ENCODE assay signal across 8 cellular contexts in genomic region chr1:224203243-224204016, GRCh38. TPM values are rescaled to one million over a fixed set of nuclear protein-coding genes. Genes with fewer than 3 reads are reported as not detected.
DNase-seq lines count a peak whose midpoint lies in the region; ATAC-seq and TF ChIP-seq lines count a peak whose summit lies in the region.

No MANE protein-coding gene starts in this region.

- H3K27me3 Mint-ChIP-seq in T-helper 17 cell, result no peaks in the 10 kb centered on the region
- H3K27me3 Mint-ChIP-seq in type B pancreatic cell, result no peaks in the 10 kb centered on the region

- H3K27ac Mint-ChIP-seq in T-helper 17 cell, result no peak overlapping the region
- H3K27ac Mint-ChIP-seq in type B pancreatic cell, result peak overlapping the region; percentile 68

- no peak overlapping the region for H3K4me3 Mint-ChIP-seq in T-helper 17 cell
- peak overlapping the region; percentile 70 for H3K4me3 Mint-ChIP-seq in type B pancreatic cell

- H3K4me1 ChIP-seq in iPS-20b (ENCODE audit: insufficient read depth, low read length), result peaks cover 11% of the 10 kb centered on the region; the same call in 1 of the 2 replicates

- H3K36me3 Mint-ChIP-seq in T-helper 17 cell (ENCODE audit: low read depth) (no peaks in the 10 kb centered on the region), type B pancreatic cell (no peaks in the 10 kb centered on the region)

- H3K27ac ChIP-seq in iPS-20b (ENCODE audit: low read length) (peak overlapping the region; percentile 41), WERI-Rb-1 (no peak overlapping the region), coronary artery (peak overlapping the region in 1 of 2 donors; percentile 22)

- no peaks in the 10 kb centered on the region for H3K36me3 ChIP-seq in iPS-20b (ENCODE audit: insufficient read depth, low read depth, low read length)
- H3K36me3 ChIP-seq in WERI-Rb-1, result no peaks in the 10 kb centered on the region

- H3K27me3 ChIP-seq in iPS-20b (ENCODE audit: insufficient read depth, low read length) (no peaks in the 10 kb centered on the region), WERI-Rb-1 (ENCODE audit: insufficient read depth, low read depth, severe bottlenecking) (no peaks in the 10 kb centered on the region)

- ATAC-seq in HG03103 (IDR thresholded peaks at IDR 0.05; ENCODE audit: low read depth, unreplicated experiment) (peak; percentile 62), T-helper 17 cell (peak; percentile 57)

- H3K4me1 Mint-ChIP-seq in T-helper 17 cell (peaks cover 3% of the 10 kb centered on the region), type B pancreatic cell (ENCODE audit: unreplicated experiment) (peaks cover 33% of the 10 kb centered on the region)

- H3K9me3 ChIP-seq in T-helper 17 cell (ENCODE audit: control insufficient read depth, low read length, poor library complexity, severe bottlenecking) (no peaks in the 10 kb centered on the region), iPS-20b (ENCODE audit: insufficient read depth, low read depth, low read length) (no peaks in the 10 kb centered on the region), WERI-Rb-1 (ENCODE audit: severe bottlenecking) (no peaks in the 10 kb centered on the region)

- H3K9me3 Mint-ChIP-seq in type B pancreatic cell, result no peaks in the 10 kb centered on the region

- TF ChIP-seq CTCF in type B pancreatic cell (conservative IDR thresholded peaks at IDR 0.05), result no peak
- TF ChIP-seq CTCF in WERI-Rb-1 (IDR thresholded peaks at IDR 0.05; ENCODE audit: low read depth, low read length), result no peak
- no peak for TF ChIP-seq CTCF in coronary artery (IDR thresholded peaks at IDR 0.05)

- peak overlapping the region; percentile 56; the same call in 1 of the 2 replicates for H3K9ac ChIP-seq in iPS-20b (ENCODE audit: low read depth, low read length)

- DNase-seq in NCI-H345 (lab: John Stamatoyannopoulos, UW) (peak; percentile 3), NCI-H345 treated with DMSO at 0.1 percent for 48 hours (lab: John Stamatoyannopoulos, UW; ENCODE audit: unreplicated experiment) (no peak), T-helper 17 cell (no peak), type B pancreatic cell (ENCODE audit: extremely low spot score, unreplicated experiment) (no peak), WERI-Rb-1 (no peak), coronary artery (ENCODE audit: low spot score) (no peak)

- no peak overlapping the region; the same call in 1 of the 2 replicates for H3K4me3 ChIP-seq in iPS-20b (ENCODE audit: low read length)
- no peak overlapping the region for H3K4me3 ChIP-seq in WERI-Rb-1 (ENCODE audit: low read depth, low read length)
- no peak overlapping the region for H3K4me3 ChIP-seq in coronary artery

RNA-seq across cellular contexts. Expression of gene DEGS1, which starts 20.4 kb away (rescaled TPM):
- total RNA-seq in T-helper 17 cell, result 10 to 100 TPM; 50.7 to 53.8 TPM
- total RNA-seq in type B pancreatic cell (ENCODE audit: low replicate concordance), result 51.0 and 51.9 TPM in 2 replicates
